Comparison of ENCODE assay signal across 19 cellular contexts in genomic region chr22:33400891-33401290, GRCh38.
DNase-seq lines count a peak whose midpoint lies in the region; ATAC-seq and TF ChIP-seq lines count a peak whose summit lies in the region.
"Had no signal": no experiment of that assay in that cellular context is flagged by ENCODE, and none has a peak within 500 bp of the region (broad histone marks: within the 10 kb centered on the region; RNA-seq: fewer than 3 reads in every experiment).

No MANE protein-coding gene starts in this region.

- no peaks in the 10 kb centered on the region for H3K27me3 Mint-ChIP-seq in chondrocyte (ENCODE audit: low read depth)
- peaks cover 8% of the 10 kb centered on the region for H3K27me3 Mint-ChIP-seq in nephron progenitor cell (ENCODE audit: low read depth, poor library complexity)
- H3K27me3 Mint-ChIP-seq: CD4-positive, alpha-beta memory T cell had no signal

- H3K9me3 ChIP-seq in left ventricle myocardium inferior (replicated peaks) (no peaks in the 10 kb centered on the region), right lobe of liver (no peaks in the 10 kb centered on the region)
- H3K9me3 ChIP-seq: SK-N-SH had no signal

- no peak overlapping the region for H3K4me3 Mint-ChIP-seq in chondrocyte (ENCODE audit: unreplicated experiment)
- H3K4me3 Mint-ChIP-seq in nephron progenitor cell, result no peak overlapping the region
- H3K4me3 Mint-ChIP-seq: CD4-positive, alpha-beta memory T cell had no signal

- H3K4me3 ChIP-seq in left ventricle myocardium inferior (no peak overlapping the region), coronary artery (no peak overlapping the region), right lobe of liver (no peak overlapping the region)
- H3K4me3 ChIP-seq: BLaER1, GM12878, PC-9 had no signal

- DNase-seq in left ventricle myocardium inferior, result peak; percentile 19
- DNase-seq in cardiac septum (ENCODE audit: low spot score), result no peak
- DNase-seq in chondrocyte (ENCODE audit: low spot score), result no peak
- DNase-seq in nephron progenitor cell, result no peak
- no peak for DNase-seq in activated naive CD4-positive, alpha-beta T cell treated with Interleukin-2 at 50 U/mL for 16 hours
- DNase-seq in coronary artery (ENCODE audit: low spot score), result no peak
- no peak for DNase-seq in right lobe of liver
- DNase-seq: CD4-positive, alpha-beta memory T cell; DND-41; Karpas-422; NCI-H1436; NCI-H187 treated with DMSO at 0.1 percent for 48 hours; NCI-H69; PC-9; RPMI8226; SIG-M5; SK-N-SH had no signal

- peaks cover 4% of the 10 kb centered on the region for H3K9me3 Mint-ChIP-seq in chondrocyte (ENCODE audit: low read depth)
- H3K9me3 Mint-ChIP-seq in nephron progenitor cell, result no peaks in the 10 kb centered on the region

- H3K27ac Mint-ChIP-seq in chondrocyte (ENCODE audit: unreplicated experiment) (peak overlapping the region; percentile 85), nephron progenitor cell (peak overlapping the region; percentile 81)
- H3K27ac Mint-ChIP-seq: CD4-positive, alpha-beta memory T cell had no signal

- no peak overlapping the region for H3K27ac ChIP-seq in left ventricle myocardium inferior (replicated peaks)
- no peak overlapping the region for H3K27ac ChIP-seq in coronary artery
- no peak overlapping the region for H3K27ac ChIP-seq in right lobe of liver
- H3K27ac ChIP-seq: PC-9 had no signal

- no peak for ATAC-seq in right lobe of liver
- ATAC-seq: GM12878 had no signal

- H3K36me3 Mint-ChIP-seq in chondrocyte (ENCODE audit: low read depth) (peaks cover 1% of the 10 kb centered on the region), nephron progenitor cell (ENCODE audit: low read depth) (peaks cover 4% of the 10 kb centered on the region)
- H3K36me3 Mint-ChIP-seq: CD4-positive, alpha-beta memory T cell had no signal

- no peak for TF ChIP-seq CTCF in left ventricle myocardium inferior (IDR thresholded peaks at IDR 0.05; ENCODE audit: borderline replicate concordance)
- TF ChIP-seq CTCF in chondrocyte (IDR thresholded peaks at IDR 0.05), result no peak
- no peak for TF ChIP-seq CTCF in nephron progenitor cell (IDR thresholded peaks at IDR 0.05)
- no peak for TF ChIP-seq CTCF in coronary artery (IDR thresholded peaks at IDR 0.05)
- no peak for TF ChIP-seq CTCF in right lobe of liver (IDR thresholded peaks at IDR 0.05)

- peaks cover 40% of the 10 kb centered on the region for H3K4me1 ChIP-seq in left ventricle myocardium inferior
- no peaks in the 10 kb centered on the region for H3K4me1 ChIP-seq in right lobe of liver

- TF ChIP-seq POLR2A in right lobe of liver (IDR thresholded peaks at IDR 0.05), result no peak

- H3K27me3 ChIP-seq in left ventricle myocardium inferior (ENCODE audit: low read depth) (no peaks in the 10 kb centered on the region), right lobe of liver (no peaks in the 10 kb centered on the region)
- H3K27me3 ChIP-seq: BLaER1 had no signal

- intact Hi-C loops in left ventricle myocardium inferior (cut with micrococcal nuclease) (no loop called here), cardiac septum (cut with DNase I) (no loop called here), right lobe of liver (cut with DNase I) (no loop called here)

- H3K36me3 ChIP-seq in left ventricle myocardium inferior (no peaks in the 10 kb centered on the region), right lobe of liver (no peaks in the 10 kb centered on the region)
- H3K36me3 ChIP-seq: BLaER1 had no signal

- 55% methylated on average over 1 of the region's 5 CpGs for WGBS in right lobe of liver (ENCODE audit: insufficient coverage, low coverage, low lambda C conversion rate, missing lambda C conversion rate)

- H3K4me1 Mint-ChIP-seq in chondrocyte (ENCODE audit: low read depth), result peaks cover 20% of the 10 kb centered on the region
- H3K4me1 Mint-ChIP-seq in nephron progenitor cell, result peaks cover 19% of the 10 kb centered on the region
- H3K4me1 Mint-ChIP-seq: CD4-positive, alpha-beta memory T cell had no signal
